In the genomic region with DNA sequence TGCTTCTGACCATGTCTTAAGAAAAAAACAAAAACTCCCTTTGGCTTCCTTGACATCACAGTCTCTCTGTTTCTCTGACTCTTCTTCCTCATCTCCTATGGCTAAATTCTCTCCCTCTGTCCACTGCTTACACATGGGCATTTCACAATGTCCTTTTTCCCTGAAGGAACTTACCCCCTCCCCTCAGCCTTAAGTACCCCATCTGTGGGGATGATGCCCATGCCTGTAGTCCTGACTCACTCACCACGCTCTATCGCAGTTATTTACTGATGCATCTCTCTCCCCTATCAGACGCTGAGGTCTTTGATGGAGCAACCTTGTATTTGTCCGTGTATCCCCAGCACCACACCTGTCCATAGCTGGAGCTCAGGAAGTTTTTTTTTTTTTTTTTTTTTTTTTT, we compare ENCODE assay signal across 12 cellular contexts. TPM values are rescaled to one million over a fixed set of nuclear protein-coding genes. Genes with fewer than 3 reads are reported as not detected.
DNase-seq lines count a peak whose midpoint lies in the region; ATAC-seq, FAIRE-seq and TF ChIP-seq lines count a peak whose summit lies in the region.
"Had no signal": no experiment of that assay in that cellular context is flagged by ENCODE, and none has a peak within 500 bp of the region (broad histone marks: within the 10 kb centered on the region; RNA-seq: fewer than 3 reads in every experiment).

No MANE protein-coding gene starts in this region.

- H3K9ac ChIP-seq in kidney (ENCODE audit: low read length in 2 of 2), result peak overlapping the region; percentile 23 to 39

- POLR2A ChIA-PET in activated CD4-positive, alpha-beta memory T cell treated with anti-CD3 and anti-CD28 coated beads, Interleukin-2, amount 10 ng/mL, durations not matched to agents 7 days and 5 days (lab: Charles Lee), result interaction anchor here (1.5 to 4.1 kb wide), 4 partner anchors 11 to 33 kb away, joined by 4 to 34 read pairs (median 7); a partner anchor contains a TSS
- POLR2A ChIA-PET in activated CD4-positive, alpha-beta memory T cell treated with anti-CD3 and anti-CD28 coated beads for 36 hours (lab: Charles Lee), result no interaction called here

- peak overlapping the region; percentile 90 to 100 for H3K27ac ChIP-seq in kidney (ENCODE audit: low read depth in 2 of 2, low read length in 2 of 2)
- H3K27ac ChIP-seq in suprapubic skin, result peak overlapping the region; percentile 90
- H3K27ac ChIP-seq in SJCRH30, result no peak overlapping the region

- H3K9me3 ChIP-seq in kidney (ENCODE audit: control insufficient read depth in 1 of 2, low read length in 2 of 2) (no peaks in the 10 kb centered on the region), suprapubic skin (no peaks in the 10 kb centered on the region), SJCRH30 (replicated peaks) (no peaks in the 10 kb centered on the region)

- no peaks in the 10 kb centered on the region for H3K27me3 ChIP-seq in suprapubic skin
- H3K27me3 ChIP-seq in SJCRH30, result no peaks in the 10 kb centered on the region

- FAIRE-seq in kidney (lab: Jason Lieb, UNC), result no peak
- FAIRE-seq: GM12891 had no signal

- TF ChIP-seq CTCF in kidney (IDR thresholded peaks at IDR 0.05; ENCODE audit: borderline replicate concordance, extremely low read depth, insufficient read depth) (no peak), suprapubic skin (IDR thresholded peaks at IDR 0.05) (no peak)

- H3K36me3 Mint-ChIP-seq in activated CD4-positive, alpha-beta memory T cell treated with anti-CD3 and anti-CD28 coated beads, Interleukin-2, amount 10 ng/mL, durations not matched to agents 7 days and 5 days (ENCODE audit: low read depth), result peaks cover 61% of the 10 kb centered on the region
- H3K36me3 Mint-ChIP-seq in activated CD4-positive, alpha-beta memory T cell treated with anti-CD3 and anti-CD28 coated beads for 36 hours, result peaks cover 3% of the 10 kb centered on the region
- peaks cover 30% of the 10 kb centered on the region for H3K36me3 Mint-ChIP-seq in activated T-helper 17 cell treated with anti-CD3 and anti-CD28 coated beads, Interleukin-2, amount 50 U/mL, for 72 hours (ENCODE audit: low read depth)

- TF ChIP-seq EP300 in suprapubic skin (IDR thresholded peaks at IDR 0.05), result no peak

- CTCF ChIA-PET in activated CD4-positive, alpha-beta memory T cell treated with anti-CD3 and anti-CD28 coated beads, Interleukin-2, amount 10 ng/mL, durations not matched to agents 7 days and 5 days (lab: Charles Lee), result interaction anchor here (1.1 to 1.5 kb wide), 2 partner anchors 10 to 23 kb away, joined by 3 to 5 read pairs; no protein-coding TSS in a partner anchor
- CTCF ChIA-PET in activated CD4-positive, alpha-beta memory T cell treated with anti-CD3 and anti-CD28 coated beads for 36 hours (lab: Charles Lee), result interaction anchor here (1.0 kb wide), 1 partner anchor 23 kb away, joined by 3 read pairs; no protein-coding TSS in a partner anchor

- peak overlapping the region; percentile 91 for H3K27ac Mint-ChIP-seq in activated CD4-positive, alpha-beta memory T cell treated with anti-CD3 and anti-CD28 coated beads, Interleukin-2, amount 10 ng/mL, durations not matched to agents 7 days and 5 days
- no peak overlapping the region for H3K27ac Mint-ChIP-seq in activated CD4-positive, alpha-beta memory T cell treated with anti-CD3 and anti-CD28 coated beads for 36 hours
- H3K27ac Mint-ChIP-seq in activated T-helper 17 cell treated with anti-CD3 and anti-CD28 coated beads, Interleukin-2, amount 50 U/mL, for 72 hours, result no peak overlapping the region

- no peak for ATAC-seq in activated T-helper 17 cell treated with anti-CD3 and anti-CD28 coated beads, Interleukin-2, amount 50 U/mL, for 72 hours (replicated peaks)
- no peak for ATAC-seq in sciatic nerve
- no peak for ATAC-seq in GM18868 (IDR thresholded peaks at IDR 0.05; ENCODE audit: unreplicated experiment)

- no peak for TF ChIP-seq POLR2A in suprapubic skin (IDR thresholded peaks at IDR 0.05)

- intact Hi-C loops in activated CD4-positive, alpha-beta memory T cell treated with anti-CD3 and anti-CD28 coated beads for 36 hours (cut with micrococcal nuclease), result loop anchor here (5.0 to 10.0 kb wide), 2 partner anchors 45 to 253 kb away; a partner anchor contains a TSS
- intact Hi-C loops in kidney (cut with DNase I) (no loop called here), sciatic nerve (cut with DNase I) (no loop called here)

- DNase-seq in activated CD4-positive, alpha-beta memory T cell treated with anti-CD3 and anti-CD28 coated beads, Interleukin-2, amount 10 ng/mL, durations not matched to agents 7 days and 5 days, result no peak
- DNase-seq in activated CD4-positive, alpha-beta memory T cell treated with anti-CD3 and anti-CD28 coated beads for 36 hours, result no peak
- DNase-seq in kidney (no peak), suprapubic skin (ENCODE audit: low spot score in 2 of 2) (no peak), SJCRH30 (no peak), sciatic nerve (ENCODE audit: low spot score) (no peak)
- DNase-seq: activated T-cell treated with anti-CD3 and anti-CD28 coated beads for 4 hours; effector memory CD4-positive, alpha-beta T cell; NCI-H1694 treated with DMSO at 0.1 percent for 48 hours had no signal

- H3K4me3 ChIP-seq in kidney (ENCODE audit: low read length in 2 of 2) (no peak overlapping the region), suprapubic skin (no peak overlapping the region), SJCRH30 (no peak overlapping the region)

- peaks cover 4% of the 10 kb centered on the region for H3K9me3 Mint-ChIP-seq in activated CD4-positive, alpha-beta memory T cell treated with anti-CD3 and anti-CD28 coated beads, Interleukin-2, amount 10 ng/mL, durations not matched to agents 7 days and 5 days
- H3K9me3 Mint-ChIP-seq in activated CD4-positive, alpha-beta memory T cell treated with anti-CD3 and anti-CD28 coated beads for 36 hours, result peaks cover 4% of the 10 kb centered on the region
- H3K9me3 Mint-ChIP-seq in activated T-helper 17 cell treated with anti-CD3 and anti-CD28 coated beads, Interleukin-2, amount 50 U/mL, for 72 hours, result no peaks in the 10 kb centered on the region

- no peaks in the 10 kb centered on the region for H3K27me3 Mint-ChIP-seq in activated CD4-positive, alpha-beta memory T cell treated with anti-CD3 and anti-CD28 coated beads, Interleukin-2, amount 10 ng/mL, durations not matched to agents 7 days and 5 days
- no peaks in the 10 kb centered on the region for H3K27me3 Mint-ChIP-seq in activated CD4-positive, alpha-beta memory T cell treated with anti-CD3 and anti-CD28 coated beads for 36 hours
- H3K27me3 Mint-ChIP-seq in activated T-helper 17 cell treated with anti-CD3 and anti-CD28 coated beads, Interleukin-2, amount 50 U/mL, for 72 hours, result no peaks in the 10 kb centered on the region

- WGBS in suprapubic skin, result 67% methylated on average over 4 of the region's 4 CpGs

- H3K4me1 Mint-ChIP-seq in activated CD4-positive, alpha-beta memory T cell treated with anti-CD3 and anti-CD28 coated beads, Interleukin-2, amount 10 ng/mL, durations not matched to agents 7 days and 5 days, result peaks cover 99% of the 10 kb centered on the region
- peaks cover 93% of the 10 kb centered on the region for H3K4me1 Mint-ChIP-seq in activated CD4-positive, alpha-beta memory T cell treated with anti-CD3 and anti-CD28 coated beads for 36 hours (ENCODE audit: low read depth)
- peaks cover 71% of the 10 kb centered on the region for H3K4me1 Mint-ChIP-seq in activated T-helper 17 cell treated with anti-CD3 and anti-CD28 coated beads, Interleukin-2, amount 50 U/mL, for 72 hours

- peaks cover 3 to 10% of the 10 kb centered on the region in 2 donors for H3K36me3 ChIP-seq in kidney (ENCODE audit: control insufficient read depth in 1 of 2, insufficient read depth in 2 of 2, low read length in 2 of 2)
- H3K36me3 ChIP-seq in suprapubic skin, result no peaks in the 10 kb centered on the region
- peaks cover 11% of the 10 kb centered on the region; the same call in 1 of the 2 replicates for H3K36me3 ChIP-seq in SJCRH30

- H3K4me3 Mint-ChIP-seq in activated CD4-positive, alpha-beta memory T cell treated with anti-CD3 and anti-CD28 coated beads, Interleukin-2, amount 10 ng/mL, durations not matched to agents 7 days and 5 days, result no peak overlapping the region
- no peak overlapping the region for H3K4me3 Mint-ChIP-seq in activated CD4-positive, alpha-beta memory T cell treated with anti-CD3 and anti-CD28 coated beads for 36 hours
- peak overlapping the region; percentile 37 for H3K4me3 Mint-ChIP-seq in activated T-helper 17 cell treated with anti-CD3 and anti-CD28 coated beads, Interleukin-2, amount 50 U/mL, for 72 hours

- H3K4me1 ChIP-seq in kidney (ENCODE audit: control insufficient read depth in 1 of 2, insufficient read depth in 1 of 2, low read depth in 1 of 2, low read length in 2 of 2) (peaks cover 81 to 83% of the 10 kb centered on the region in 2 donors), suprapubic skin (peaks cover 88% of the 10 kb centered on the region), SJCRH30 (peaks cover 42% of the 10 kb centered on the region)

RNA-seq across cellular contexts. Expression of a gene that starts 32.4 kb away (rescaled TPM):
- total RNA-seq in activated CD4-positive, alpha-beta memory T cell treated with anti-CD3 and anti-CD28 coated beads, Interleukin-2, amount 10 ng/mL, durations not matched to agents 7 days and 5 days, result 100 to 1,000 TPM; 532 to 534 TPM
- total RNA-seq in activated CD4-positive, alpha-beta memory T cell treated with anti-CD3 and anti-CD28 coated beads for 36 hours, result 100 to 1,000 TPM; 267 to 270 TPM
- 100 to 1,000 TPM; 312 to 393 TPM for total RNA-seq in activated T-helper 17 cell treated with anti-CD3 and anti-CD28 coated beads, Interleukin-2, amount 50 U/mL, for 72 hours
- total RNA-seq in kidney, result 606 TPM
- polyA plus RNA-seq in kidney (ENCODE audit: insufficient read depth, low read depth, low replicate concordance), result 231 TPM
- 100 to 1,000 TPM; 475 to 520 (median 507) TPM for total RNA-seq in suprapubic skin
- total RNA-seq in SJCRH30 (2014; rRNA removed; shearing (Covaris generic)), result 166 and 192 TPM in 2 replicates
- total RNA-seq in sciatic nerve, result 597 TPM
